In the genomic region with DNA sequence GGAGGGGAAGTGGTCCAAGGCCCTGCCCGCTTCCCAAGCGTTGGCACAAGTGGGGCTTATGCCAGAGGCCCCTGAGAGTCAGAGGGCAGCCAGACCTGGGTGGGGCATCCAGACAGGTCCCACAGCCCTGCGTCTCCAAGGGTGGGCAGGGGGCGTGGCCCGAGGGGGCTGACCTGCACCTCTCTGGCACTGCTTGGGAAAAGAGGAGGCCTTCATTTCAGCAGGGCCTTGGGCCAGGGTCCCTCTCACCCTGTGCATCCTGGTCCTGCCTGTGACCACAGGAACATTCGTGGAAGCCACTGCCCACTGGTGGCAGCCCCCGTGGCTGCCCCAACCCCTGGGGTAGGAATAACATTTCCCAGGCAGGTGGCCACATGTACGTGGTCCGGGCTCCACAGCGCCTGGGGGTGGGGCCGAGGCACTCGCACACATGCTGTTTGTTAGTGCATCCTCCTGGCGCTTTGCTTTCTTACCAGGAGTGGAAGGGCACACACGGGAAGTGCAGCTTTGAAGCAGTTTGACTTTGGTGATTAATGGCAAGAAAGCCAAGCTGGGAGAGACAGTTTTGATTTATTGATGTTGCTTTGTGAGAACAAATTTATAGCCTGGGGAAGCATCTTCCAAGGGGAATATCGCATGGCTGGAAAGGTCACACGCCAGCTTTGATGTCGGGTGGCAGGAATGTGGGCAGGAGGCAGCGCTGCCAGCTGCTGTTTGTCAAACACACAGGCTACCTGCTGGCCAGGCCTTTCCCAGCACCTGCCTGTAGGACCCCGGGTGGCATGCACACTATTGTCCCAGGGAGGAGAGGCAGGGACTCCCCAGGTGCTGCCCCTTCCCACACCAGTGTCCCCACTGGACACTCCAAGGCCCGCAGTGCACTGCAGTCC, we compare ENCODE assay signal across 12 cellular contexts. TPM values are rescaled to one million over a fixed set of nuclear protein-coding genes. Genes with fewer than 3 reads are reported as not detected.
A peak's percentile ranks its signal among the peaks of the same experiment; 100 is the strongest.
DNase-seq lines count a peak whose midpoint lies in the region; TF ChIP-seq lines count a peak whose summit lies in the region.
"Had no signal": no experiment of that assay in that cellular context is flagged by ENCODE, and none has a peak within 500 bp of the region (broad histone marks: within the 10 kb centered on the region; RNA-seq: fewer than 3 reads in every experiment).

No MANE protein-coding gene starts in this region.

- H2AFZ ChIP-seq in mammary epithelial cell (ENCODE audit: low read depth, low read length) = no peak overlapping the region

- H3K79me2 ChIP-seq in mammary epithelial cell (ENCODE audit: insufficient read depth, low read length) = peaks cover 26% of the 10 kb centered on the region

- in situ Hi-C loops in mammary epithelial cell (cut with MboI; ENCODE audit: low sequenced_read_pairs in 2 of 2) = loop anchor here (5.0 to 10.0 kb wide), 2 partner anchors 51 to 54 kb away; a partner anchor contains a TSS

- intact Hi-C loops in mammary epithelial cell (cut with micrococcal nuclease) (no loop called here), MCF 10A (cut with micrococcal nuclease) (no loop called here), stomach (cut with DNase I; ENCODE audit: low total_unique reads) (loop anchor here (5.0 kb wide), 1 partner anchor 56 kb away; a partner anchor contains a TSS)

- dilution Hi-C loops in mammary epithelial cell (cut with HindIII; ENCODE audit: low sequenced_read_pairs) = loop anchor here (5.0 kb wide), 1 partner anchor 106 kb away; a partner anchor contains a TSS

- WGBS in mammary epithelial cell (ENCODE audit: low coverage, missing lambda C conversion rate) = 84% methylated on average over 18 of the region's 20 CpGs
- 41 to 60% (median 58%) methylated on average over 13 to 20 of the region's 20 CpGs for WGBS in stomach, 5 donors

- DNase-seq in mammary epithelial cell (no peak), MCF 10A (ENCODE audit: unreplicated experiment) (no peak), RWPE1 (ENCODE audit: low spot score) (no peak), stomach (peak; percentile 70), osteocyte (ENCODE audit: extremely low spot score, unreplicated experiment) (no peak), right atrium auricular region (ENCODE audit: low spot score) (no peak)
- DNase-seq: activated CD4-positive, alpha-beta memory T cell treated with anti-CD3 and anti-CD28 coated beads, Interleukin-2, amount 10 ng/mL, durations not matched to agents 7 days and 5 days; caudate nucleus; kidney glomerular epithelial cell; naive B cell; NCI-H2029; stimulated activated naive CD8-positive, alpha-beta T cell treated with anti-CD3 and anti-CD28 coated beads, Interleukin-15, amount 100 ng/mL, for 72 hours had no signal

- CTCF ChIA-PET in mammary epithelial cell (lab: Charles Lee; ENCODE audit: low non-redundant PET) = no interaction called here
- CTCF ChIA-PET in MCF 10A (lab: Yijun Ruan, JAX) = interaction anchor here (0.6 to 0.9 kb wide), 5 partner anchors 29 to 216 kb away, joined by 3 read pairs; no protein-coding TSS in a partner anchor
- CTCF ChIA-PET in RWPE1 (lab: Yijun Ruan, JAX) = interaction anchor here (0.7 to 4.1 kb wide), 5 partner anchors 12 to 58 kb away, joined by 3 to 35 read pairs (median 4); a partner anchor contains a TSS

- H3K4me3 Mint-ChIP-seq in MCF 10A (ENCODE audit: unreplicated experiment) (no peak overlapping the region), osteocyte (ENCODE audit: unreplicated experiment) (no peak overlapping the region)
- H3K4me3 Mint-ChIP-seq: activated CD4-positive, alpha-beta memory T cell treated with anti-CD3 and anti-CD28 coated beads, Interleukin-2, amount 10 ng/mL, durations not matched to agents 7 days and 5 days; stimulated activated naive CD8-positive, alpha-beta T cell treated with anti-CD3 and anti-CD28 coated beads, Interleukin-15, amount 100 ng/mL, for 72 hours had no signal

- BruUV-seq in mammary epithelial cell (replicated peaks; lab: Mats Ljungman, UMichigan) (TSS peak; percentile 57), MCF 10A (replicated peaks; lab: Mats Ljungman, UMichigan) (no TSS peak)

- H3K9me3 Mint-ChIP-seq in MCF 10A (ENCODE audit: unreplicated experiment) = no peaks in the 10 kb centered on the region
- no peaks in the 10 kb centered on the region for H3K9me3 Mint-ChIP-seq in osteocyte (ENCODE audit: unreplicated experiment)
- H3K9me3 Mint-ChIP-seq: activated CD4-positive, alpha-beta memory T cell treated with anti-CD3 and anti-CD28 coated beads, Interleukin-2, amount 10 ng/mL, durations not matched to agents 7 days and 5 days; naive B cell; stimulated activated naive CD8-positive, alpha-beta T cell treated with anti-CD3 and anti-CD28 coated beads, Interleukin-15, amount 100 ng/mL, for 72 hours had no signal

- H3K9ac ChIP-seq in mammary epithelial cell (ENCODE audit: insufficient read depth, low read length) = no peak overlapping the region

- H3K9me3 ChIP-seq in mammary epithelial cell (replicated peaks; ENCODE audit: insufficient read depth, low read length) (no peaks in the 10 kb centered on the region), stomach (no peaks in the 10 kb centered on the region), right atrium auricular region (no peaks in the 10 kb centered on the region)

- H3K27ac ChIP-seq in mammary epithelial cell (ENCODE audit: insufficient read depth, low read depth, low read length) = no peak overlapping the region
- H3K27ac ChIP-seq in RWPE1 = peak overlapping the region; percentile 80
- H3K27ac ChIP-seq in stomach = peak overlapping the region in 1 of 5 donors; percentile 12
- no peak overlapping the region for H3K27ac ChIP-seq in right atrium auricular region

- no peak for TF ChIP-seq POLR2A in stomach (IDR thresholded peaks at IDR 0.05)

- H3K36me3 ChIP-seq in mammary epithelial cell (ENCODE audit: insufficient read depth, low read length) (peaks cover 3% of the 10 kb centered on the region), stomach (peaks cover 0 to 23% (median 15%) of the 10 kb centered on the region in 4 donors), right atrium auricular region (peaks cover 11% of the 10 kb centered on the region)

- H3K4me1 ChIP-seq in mammary epithelial cell (ENCODE audit: insufficient read depth, low read length) (peaks cover 18% of the 10 kb centered on the region), stomach (peaks cover 29 to 55% (median 51%) of the 10 kb centered on the region in 4 donors), right atrium auricular region (peaks cover 0 to 27% of the 10 kb centered on the region in 2 donors)

- POLR2A ChIA-PET in MCF 10A (lab: Yijun Ruan, JAX) = interaction anchor here (0.5 kb wide), 1 partner anchor 80 kb away, joined by 3 read pairs; no protein-coding TSS in a partner anchor
- POLR2A ChIA-PET in RWPE1 (lab: Yijun Ruan, JAX; ENCODE audit: low non-redundant PET) = no interaction called here

- H3K4me3 ChIP-seq in mammary epithelial cell (replicated peaks in 1 of 3; ENCODE audit: insufficient read depth in 1 of 3, low read depth in 2 of 3, low read length in 3 of 3) = no peak overlapping the region
- H3K4me3 ChIP-seq in stomach = no peak overlapping the region
- H3K4me3 ChIP-seq in right atrium auricular region = no peak overlapping the region

- H3K27ac Mint-ChIP-seq in MCF 10A (ENCODE audit: low read depth, unreplicated experiment) (no peak overlapping the region), osteocyte (ENCODE audit: unreplicated experiment) (no peak overlapping the region)
- H3K27ac Mint-ChIP-seq: activated CD4-positive, alpha-beta memory T cell treated with anti-CD3 and anti-CD28 coated beads, Interleukin-2, amount 10 ng/mL, durations not matched to agents 7 days and 5 days had no signal

- H3K4me1 Mint-ChIP-seq in MCF 10A (ENCODE audit: insufficient read depth, unreplicated experiment) (peaks cover 10% of the 10 kb centered on the region), osteocyte (ENCODE audit: unreplicated experiment) (peaks cover 13% of the 10 kb centered on the region)

- no peak for TF ChIP-seq EP300 in stomach (IDR thresholded peaks at IDR 0.05)

- H3K27me3 ChIP-seq in mammary epithelial cell (ENCODE audit: insufficient read depth, low read length) (no peaks in the 10 kb centered on the region), stomach (no peaks in the 10 kb centered on the region), right atrium auricular region (no peaks in the 10 kb centered on the region)

- H3K27me3 Mint-ChIP-seq in MCF 10A (ENCODE audit: insufficient read depth, unreplicated experiment) (no peaks in the 10 kb centered on the region), osteocyte (ENCODE audit: unreplicated experiment) (no peaks in the 10 kb centered on the region)
- H3K27me3 Mint-ChIP-seq: activated CD4-positive, alpha-beta memory T cell treated with anti-CD3 and anti-CD28 coated beads, Interleukin-2, amount 10 ng/mL, durations not matched to agents 7 days and 5 days; naive B cell; stimulated activated naive CD8-positive, alpha-beta T cell treated with anti-CD3 and anti-CD28 coated beads, Interleukin-15, amount 100 ng/mL, for 72 hours had no signal

- H4K20me1 ChIP-seq in mammary epithelial cell (ENCODE audit: insufficient read depth, low read length) = peaks cover 3% of the 10 kb centered on the region

- H3K36me3 Mint-ChIP-seq in MCF 10A (ENCODE audit: insufficient read depth, unreplicated experiment) = peaks cover 5% of the 10 kb centered on the region
- peaks cover 5% of the 10 kb centered on the region for H3K36me3 Mint-ChIP-seq in osteocyte (ENCODE audit: unreplicated experiment)
- H3K36me3 Mint-ChIP-seq: naive B cell had no signal

- H3K4me2 ChIP-seq in mammary epithelial cell (ENCODE audit: insufficient read depth, low read depth, low read length) = no peak overlapping the region

- TF ChIP-seq CTCF in mammary epithelial cell (conservative IDR thresholded peaks at IDR 0.05 in 1 of 2, IDR thresholded peaks at IDR 0.05 in 1 of 2; ENCODE audit: extremely low read depth in 1 of 2, insufficient read depth in 1 of 2, low read depth in 1 of 2, low read length in 2 of 2) (no peak), MCF 10A (IDR thresholded peaks at IDR 0.05; ENCODE audit: unreplicated experiment) (no peak), RWPE1 (conservative IDR thresholded peaks at IDR 0.05; ENCODE audit: low read depth) (no peak), stomach (IDR thresholded peaks at IDR 0.05) (no peak), osteocyte (IDR thresholded peaks at IDR 0.05) (no peak), right atrium auricular region (IDR thresholded peaks at IDR 0.05) (no peak)

RNA-seq across cellular contexts. Expression of a gene that starts 4.3 kb away (rescaled TPM):
- total RNA-seq in mammary epithelial cell (10 to 100 TPM in 1 of 2 donors, 1 to 10 TPM in 1; 6.8 to 62.8 TPM), MCF 10A (2022) (27.6 and 35.6 TPM in 2 replicates), stomach (100 to 1,000 TPM in 2 of 5 donors, 10 to 100 TPM in 3; 22.0 to 213 (median 53.1) TPM), osteocyte (29.4 and 31.7 TPM in 2 replicates), right atrium auricular region (10 to 100 TPM; 36.5 to 47.6 TPM)
- polyA plus RNA-seq in mammary epithelial cell (102 TPM), stomach (100 to 1,000 TPM; 142 to 231 (median 215) TPM)
- polyA minus RNA-seq in mammary epithelial cell = 9.9 TPM

RNA-seq across cellular contexts. Expression of a gene that starts 4.7 kb away (rescaled TPM):
- total RNA-seq in mammary epithelial cell (10 to 100 TPM in 1 of 2 donors, 1 to 10 TPM in 1; 4.5 to 10.9 TPM), MCF 10A (2022) (2.6 and 3.4 TPM in 2 replicates), stomach (100 to 1,000 TPM in 1 of 5 donors, 10 to 100 TPM in 3, 1 to 10 TPM in 1; 8.3 to 171 (median 42.9) TPM), osteocyte (9.4 and 9.8 TPM in 2 replicates), right atrium auricular region (1 to 10 TPM; 4.7 to 4.9 TPM)
- polyA plus RNA-seq in mammary epithelial cell (6.8 TPM), stomach (10 to 100 TPM; 12.7 to 21.1 (median 20.9) TPM)
- polyA minus RNA-seq in mammary epithelial cell = 4.7 TPM

RNA-seq across cellular contexts. Expression of a gene that starts 13.1 kb away (rescaled TPM):
- 1 to 10 TPM; 6.7 to 8.0 TPM for total RNA-seq in mammary epithelial cell
- polyA plus RNA-seq in mammary epithelial cell = 18.4 TPM
- polyA minus RNA-seq in mammary epithelial cell = 12.0 TPM
- total RNA-seq in MCF 10A (2022) = 7.1 and 9.7 TPM in 2 replicates
- 10 to 100 TPM in 1 of 5 donors, 1 to 10 TPM in 3, not detected in 1; 1.2 to 11.6 (median 2.5) TPM for total RNA-seq in stomach
- 10 to 100 TPM; 13.1 to 24.8 (median 16.2) TPM for polyA plus RNA-seq in stomach
- total RNA-seq in osteocyte = 19.4 and 21.8 TPM in 2 replicates
- 1 to 10 TPM in 1 of 2 donors, under 1 TPM in 1; 0.93 to 2.6 TPM for total RNA-seq in right atrium auricular region

RNA-seq across cellular contexts. Expression of a gene that starts 19.1 kb away (rescaled TPM):
- 10 to 100 TPM; 27.7 to 68.9 TPM for total RNA-seq in mammary epithelial cell
- 79.0 TPM for polyA plus RNA-seq in mammary epithelial cell
- polyA minus RNA-seq in mammary epithelial cell = 52.5 TPM
- total RNA-seq in MCF 10A (2022) = 77.9 and 111 TPM in 2 replicates
- 100 to 1,000 TPM in 2 of 5 donors, 10 to 100 TPM in 3; 11.1 to 461 (median 100.0) TPM for total RNA-seq in stomach
- 100 to 1,000 TPM; 352 to 403 (median 396) TPM for polyA plus RNA-seq in stomach
- total RNA-seq in osteocyte = 69.0 and 71.0 TPM in 2 replicates
- total RNA-seq in right atrium auricular region = 100 to 1,000 TPM; 169 to 213 TPM

RNA-seq across cellular contexts. Expression of a gene that starts 33.2 kb away (rescaled TPM):
- 10 to 100 TPM; 37.7 to 38.2 TPM for total RNA-seq in mammary epithelial cell
- polyA plus RNA-seq in mammary epithelial cell = 13.6 TPM
- 21.2 TPM for polyA minus RNA-seq in mammary epithelial cell
- 37.9 and 38.0 TPM in 2 replicates for total RNA-seq in MCF 10A (2022)
- 10 to 100 TPM; 12.5 to 66.5 (median 28.3) TPM for total RNA-seq in stomach
- polyA plus RNA-seq in stomach = 10 to 100 TPM; 22.5 to 55.2 (median 26.0) TPM
- 37.3 and 41.0 TPM in 2 replicates for total RNA-seq in osteocyte
- total RNA-seq in right atrium auricular region = 10 to 100 TPM; 21.4 to 25.3 TPM
